22 cellular contexts compared by ENCODE assay signal in genomic region chr12:113088037-113088436, GRCh38. TPM values are rescaled to one million over a fixed set of nuclear protein-coding genes. Genes with fewer than 3 reads are reported as not detected.
DNase-seq lines count a peak whose midpoint lies in the region; ATAC-seq, FAIRE-seq and TF ChIP-seq lines count a peak whose summit lies in the region.
"Had no signal": no experiment of that assay in that cellular context is flagged by ENCODE, and none has a peak within 500 bp of the region (broad histone marks: within the 10 kb centered on the region; RNA-seq: fewer than 3 reads in every experiment).

No MANE protein-coding gene starts in this region.

- H2AFZ ChIP-seq in Karpas-422 (ENCODE audit: low read length) (no peak overlapping the region), GM12878 (ENCODE audit: control insufficient read depth, low read depth, low read length) (no peak overlapping the region), neural progenitor cell (replicated peaks) (no peak overlapping the region)

- no peaks in the 10 kb centered on the region for H3K9me3 ChIP-seq in Karpas-422 (ENCODE audit: low read length)
- H3K9me3 ChIP-seq in GM12878 (replicated peaks; ENCODE audit: control insufficient read depth, insufficient read depth, low read length): no peaks in the 10 kb centered on the region; the same call in 2 of the 3 replicates
- no peaks in the 10 kb centered on the region for H3K9me3 ChIP-seq in neural progenitor cell (ENCODE audit: low read depth)
- H3K9me3 ChIP-seq in upper lobe of right lung: no peaks in the 10 kb centered on the region
- no peaks in the 10 kb centered on the region for H3K9me3 ChIP-seq in endodermal cell (ENCODE audit: control insufficient read depth, low read length)
- no peaks in the 10 kb centered on the region for H3K9me3 ChIP-seq in Caco-2
- H3K9me3 ChIP-seq: esophagus squamous epithelium, right atrium auricular region, tibial artery had no signal

- POLR2A ChIA-PET in activated CD4-positive, alpha-beta T cell treated with anti-CD3 and anti-CD28 coated beads for 36 hours (lab: Charles Lee): no interaction called here
- POLR2A ChIA-PET in GM12878 (lab: Charles Lee) (interaction anchor here (1.0 to 3.9 kb wide), 5 partner anchors 13 to 27 kb away, joined by 3 to 41 read pairs (median 7); no protein-coding TSS in a partner anchor), Caco-2 (lab: Charles Lee) (no interaction called here)

- SMC1A ChIA-PET in GM12878 (lab: Charles Lee; ENCODE audit: uncharacterized antibody, unreplicated experiment): interaction anchor here (1.1 to 16.1 kb wide), 4 partner anchors 11 to 32 kb away, joined by 3 to 416 read pairs (median 10); partner anchors contain the start of gene DTX1

- H3K4me2 ChIP-seq in Karpas-422 (ENCODE audit: low read depth, low read length, poor library complexity, severe bottlenecking) (no peak overlapping the region), GM12878 (ENCODE audit: control insufficient read depth, insufficient read depth) (no peak overlapping the region), neural progenitor cell (no peak overlapping the region)

- H3F3A ChIP-seq in neural progenitor cell (ENCODE audit: low read depth): no peaks in the 10 kb centered on the region

- H3K4me1 Mint-ChIP-seq in activated CD4-positive, alpha-beta T cell treated with anti-CD3 and anti-CD28 coated beads for 36 hours: peaks cover 81% of the 10 kb centered on the region
- peaks cover 18% of the 10 kb centered on the region for H3K4me1 Mint-ChIP-seq in neural progenitor cell
- H3K4me1 Mint-ChIP-seq in endodermal cell: peaks cover 10% of the 10 kb centered on the region
- H3K4me1 Mint-ChIP-seq in Caco-2 (ENCODE audit: low read depth, unreplicated experiment): peaks cover 12% of the 10 kb centered on the region

- peak; percentile 16 for DNase-seq in activated CD4-positive, alpha-beta T cell treated with anti-CD3 and anti-CD28 coated beads for 36 hours
- no peak for DNase-seq in activated CD4-positive, alpha-beta T cell treated with anti-CD3 and anti-CD28 coated beads for 4 hours
- peak; percentile 43 for DNase-seq in Karpas-422
- DNase-seq in GM12878 (ENCODE audit: low read depth, low spot score): no peak
- DNase-seq in neural progenitor cell (ENCODE audit: low spot score): no peak
- no peak for DNase-seq in upper lobe of right lung
- DNase-seq in endodermal cell: no peak
- DNase-seq in Caco-2: no peak
- DNase-seq: activated CD4-positive, CD25-positive, alpha-beta regulatory T cell; activated gamma-delta T cell; AML-193; aorta; central memory CD4-positive, alpha-beta T cell; esophagus squamous epithelium; GOT3; NCI-H1436 treated with DMSO at 0.1 percent for 48 hours; nucleus accumbens; tibial artery had no signal

- 0 out of 2 replicates have a peak overlapping the region, but pooled peaks have one; percentile 56 for H3K9ac ChIP-seq in Karpas-422 (ENCODE audit: low read length)
- no peak overlapping the region for H3K9ac ChIP-seq in GM12878 (ENCODE audit: control insufficient read depth, insufficient read depth, low read length)
- H3K9ac ChIP-seq in neural progenitor cell: no peak overlapping the region
- no peak overlapping the region for H3K9ac ChIP-seq in endodermal cell (ENCODE audit: extremely low read depth, low read length, poor library complexity, severe bottlenecking)

- H3K9me2 ChIP-seq in Karpas-422 (replicated peaks; ENCODE audit: insufficient read depth, low read length): no peaks in the 10 kb centered on the region

- peaks cover 2% of the 10 kb centered on the region for H3K9me3 Mint-ChIP-seq in activated CD4-positive, alpha-beta T cell treated with anti-CD3 and anti-CD28 coated beads for 36 hours (ENCODE audit: low read depth)
- H3K9me3 Mint-ChIP-seq in neural progenitor cell: no peaks in the 10 kb centered on the region
- peaks cover 2% of the 10 kb centered on the region for H3K9me3 Mint-ChIP-seq in endodermal cell
- no peaks in the 10 kb centered on the region for H3K9me3 Mint-ChIP-seq in Caco-2 (ENCODE audit: unreplicated experiment)

- no peak for TF ChIP-seq RAD21 in GM12878 (IDR thresholded peaks at IDR 0.05; ENCODE audit: insufficient read depth, low read depth, low read length)

- H4K20me1 ChIP-seq in Karpas-422 (ENCODE audit: insufficient read depth, low read depth, low read length) (peaks cover 29% of the 10 kb centered on the region), GM12878 (ENCODE audit: control insufficient read depth, insufficient read depth) (no peaks in the 10 kb centered on the region), neural progenitor cell (ENCODE audit: low read depth) (no peaks in the 10 kb centered on the region)

- H3K36me3 ChIP-seq in Karpas-422 (ENCODE audit: insufficient read depth, low read length): peaks cover 76% of the 10 kb centered on the region
- no peaks in the 10 kb centered on the region for H3K36me3 ChIP-seq in GM12878 (ENCODE audit: control insufficient read depth in 2 of 2, insufficient read depth in 2 of 2, low read length in 1 of 2)
- H3K36me3 ChIP-seq in neural progenitor cell: no peaks in the 10 kb centered on the region
- H3K36me3 ChIP-seq in upper lobe of right lung: no peaks in the 10 kb centered on the region
- H3K36me3 ChIP-seq in endodermal cell (ENCODE audit: control insufficient read depth, insufficient read depth, low read length): no peaks in the 10 kb centered on the region
- H3K36me3 ChIP-seq in Caco-2 (ENCODE audit: control insufficient read depth, insufficient read depth, low read length): no peaks in the 10 kb centered on the region
- H3K36me3 ChIP-seq: esophagus squamous epithelium, right atrium auricular region, tibial artery had no signal

- no peak for TF ChIP-seq EP300 in GM12878 (IDR thresholded peaks at IDR 0.05; ENCODE audit: borderline replicate concordance in 1 of 2, control insufficient read depth in 1 of 2, low read depth in 2 of 2, low read length in 2 of 2)

- WGBS in GM12878 (ENCODE audit: insufficient coverage, insufficient replicate concordance, low lambda C conversion rate, missing lambda C conversion rate): 83% methylated on average over 3 of the region's 3 CpGs
- 94 to 98% methylated on average over 3 of the region's 3 CpGs for WGBS in endodermal cell (ENCODE audit: insufficient coverage in 1 of 2, insufficient read length in 1 of 2), 2 experiments

- H3K4me3 ChIP-seq in Karpas-422 (ENCODE audit: low read length): no peak overlapping the region
- no peak overlapping the region for H3K4me3 ChIP-seq in GM12878
- H3K4me3 ChIP-seq in neural progenitor cell: no peak overlapping the region
- no peak overlapping the region for H3K4me3 ChIP-seq in upper lobe of right lung
- no peak overlapping the region for H3K4me3 ChIP-seq in endodermal cell (ENCODE audit: low read length)
- no peak overlapping the region for H3K4me3 ChIP-seq in Caco-2 (ENCODE audit: low read depth, low read length)
- H3K4me3 ChIP-seq: esophagus squamous epithelium, right atrium auricular region, tibial artery had no signal

- peaks cover 77% of the 10 kb centered on the region for H3K4me1 ChIP-seq in Karpas-422 (ENCODE audit: low read length)
- peaks cover 62% of the 10 kb centered on the region for H3K4me1 ChIP-seq in GM12878 (ENCODE audit: control insufficient read depth, insufficient read depth, low read length)
- H3K4me1 ChIP-seq in neural progenitor cell: no peaks in the 10 kb centered on the region
- H3K4me1 ChIP-seq in upper lobe of right lung: peaks cover under 1% of the 10 kb centered on the region
- H3K4me1 ChIP-seq in endodermal cell (ENCODE audit: control insufficient read depth, insufficient read depth, low read length): no peaks in the 10 kb centered on the region
- H3K4me1 ChIP-seq in Caco-2: no peaks in the 10 kb centered on the region

- H3K27me3 Mint-ChIP-seq in activated CD4-positive, alpha-beta T cell treated with anti-CD3 and anti-CD28 coated beads for 36 hours: no peaks in the 10 kb centered on the region
- peaks cover 18% of the 10 kb centered on the region for H3K27me3 Mint-ChIP-seq in neural progenitor cell (ENCODE audit: insufficient read depth, low read depth)
- peaks cover 29% of the 10 kb centered on the region for H3K27me3 Mint-ChIP-seq in endodermal cell (ENCODE audit: insufficient read depth)
- H3K27me3 Mint-ChIP-seq in Caco-2 (ENCODE audit: insufficient read depth, unreplicated experiment): peaks cover 18% of the 10 kb centered on the region

- H3K27ac ChIP-seq in Karpas-422 (ENCODE audit: low read length) (peak overlapping the region; percentile 93), GM12878 (ENCODE audit: control insufficient read depth, insufficient read depth) (0 out of 2 replicates have a peak overlapping the region, but pooled peaks have one; percentile 80), neural progenitor cell (no peak overlapping the region), upper lobe of right lung (no peak overlapping the region), endodermal cell (ENCODE audit: low read depth, low read length) (no peak overlapping the region)
- H3K27ac ChIP-seq: 22Rv1, esophagus squamous epithelium, right atrium auricular region, tibial artery had no signal

- ATAC-seq in activated CD4-positive, alpha-beta T cell treated with anti-CD3 and anti-CD28 coated beads for 36 hours: peak; percentile 17
- ATAC-seq in GM12878 (no peak), upper lobe of right lung (no peak)

- RAD21 ChIA-PET in GM12878 (lab: Charles Lee; ENCODE audit: unreplicated experiment): interaction anchor here (1.2 to 2.7 kb wide), 4 partner anchors 13 to 121 kb away, joined by 3 to 13 read pairs (median 8); no protein-coding TSS in a partner anchor

- TF ChIP-seq CTCF in GM12878 (IDR thresholded peaks at IDR 0.05 in 2 of 3, conservative IDR thresholded peaks at IDR 0.05 in 1 of 3; ENCODE audit: control insufficient read depth in 2 of 3, extremely low read depth in 1 of 3, insufficient read depth in 1 of 3, low read depth in 3 of 3, low read length in 3 of 3) (no peak), neural progenitor cell (IDR thresholded peaks at IDR 0.05) (no peak), upper lobe of right lung (IDR thresholded peaks at IDR 0.05) (no peak), endodermal cell (conservative IDR thresholded peaks at IDR 0.05) (no peak), Caco-2 (IDR thresholded peaks at IDR 0.05; ENCODE audit: insufficient read depth in 1 of 2, low read depth in 1 of 2, low read length in 1 of 2, severe bottlenecking in 1 of 2, unreplicated experiment in 1 of 2) (no peak)

- H3K36me3 Mint-ChIP-seq in activated CD4-positive, alpha-beta T cell treated with anti-CD3 and anti-CD28 coated beads for 36 hours (ENCODE audit: low read depth): peaks cover 8% of the 10 kb centered on the region
- H3K36me3 Mint-ChIP-seq in neural progenitor cell (no peaks in the 10 kb centered on the region), endodermal cell (ENCODE audit: low read depth) (no peaks in the 10 kb centered on the region), Caco-2 (ENCODE audit: insufficient read depth, unreplicated experiment) (no peaks in the 10 kb centered on the region)

- in situ Hi-C loops in GM12878 (cut with MboI): no loop called here

- H3K79me2 ChIP-seq in Karpas-422 (ENCODE audit: low read length) (peaks cover 40% of the 10 kb centered on the region), GM12878 (ENCODE audit: control insufficient read depth, insufficient read depth, low read length) (no peaks in the 10 kb centered on the region), neural progenitor cell (ENCODE audit: low read depth) (no peaks in the 10 kb centered on the region)

- no TSS peak for BruUV-seq in GM12878 (replicated peaks; lab: Mats Ljungman, UMichigan)
- BruUV-seq in Caco-2 (replicated peaks; lab: Mats Ljungman, UMichigan): no TSS peak

- no peak for FAIRE-seq in GM12878 (lab: Jason Lieb, UNC)
- FAIRE-seq: D721Med, GM19239 had no signal

- H3K4me3 Mint-ChIP-seq in activated CD4-positive, alpha-beta T cell treated with anti-CD3 and anti-CD28 coated beads for 36 hours: no peak overlapping the region
- H3K4me3 Mint-ChIP-seq in neural progenitor cell: peak overlapping the region; percentile 49
- no peak overlapping the region for H3K4me3 Mint-ChIP-seq in endodermal cell
- H3K4me3 Mint-ChIP-seq in Caco-2 (ENCODE audit: unreplicated experiment): no peak overlapping the region

- intact Hi-C loops in activated CD4-positive, alpha-beta T cell treated with anti-CD3 and anti-CD28 coated beads for 36 hours (cut with DNase I, micrococcal nuclease): no loop called here
- intact Hi-C loops in GM12878 (cut with micrococcal nuclease; ENCODE audit: unreplicated experiment): no loop called here
- intact Hi-C loops in upper lobe of right lung (cut with DNase I): no loop called here
- intact Hi-C loops in Caco-2 (cut with micrococcal nuclease; ENCODE audit: unreplicated experiment): no loop called here

- CTCF ChIA-PET in activated CD4-positive, alpha-beta T cell treated with anti-CD3 and anti-CD28 coated beads for 36 hours (lab: Charles Lee): interaction anchor here (1.0 to 1.6 kb wide), 2 partner anchors 13 to 19 kb away, joined by 3 to 4 read pairs; no protein-coding TSS in a partner anchor
- CTCF ChIA-PET in GM12878 (lab: Yijun Ruan, JAX) (interaction anchor here (0.6 to 7.0 kb wide), 5 partner anchors 10 to 56 kb away, joined by 4 to 98 read pairs (median 4); no protein-coding TSS in a partner anchor), Caco-2 (lab: Charles Lee) (no interaction called here)

- peak overlapping the region; percentile 89 for H3K27ac Mint-ChIP-seq in activated CD4-positive, alpha-beta T cell treated with anti-CD3 and anti-CD28 coated beads for 36 hours
- H3K27ac Mint-ChIP-seq in neural progenitor cell: peak overlapping the region; percentile 80
- no peak overlapping the region for H3K27ac Mint-ChIP-seq in endodermal cell
- no peak overlapping the region for H3K27ac Mint-ChIP-seq in Caco-2 (ENCODE audit: unreplicated experiment)

- H3K27me3 ChIP-seq in Karpas-422 (ENCODE audit: low read length) (no peaks in the 10 kb centered on the region), GM12878 (replicated peaks in 1 of 2; ENCODE audit: control insufficient read depth in 2 of 2, insufficient read depth in 2 of 2, low read length in 1 of 2) (no peaks in the 10 kb centered on the region), neural progenitor cell (peaks cover 17% of the 10 kb centered on the region), upper lobe of right lung (peaks cover 2% of the 10 kb centered on the region), endodermal cell (ENCODE audit: control insufficient read depth, insufficient read depth, low read length, poor library complexity, severe bottlenecking) (peaks cover 10% of the 10 kb centered on the region), Caco-2 (replicated peaks; ENCODE audit: control insufficient read depth, insufficient read depth, low read length) (no peaks in the 10 kb centered on the region; the same call in 1 of the 2 replicates)
- H3K27me3 ChIP-seq: right atrium auricular region had no signal

- no peak for TF ChIP-seq POLR2A in GM12878 (IDR thresholded peaks at IDR 0.05; ENCODE audit: low read depth, low read length)

RNA-seq across cellular contexts. Expression of gene DTX1, which starts 31.5 kb away (rescaled TPM):
- 10 to 100 TPM; 12.0 to 12.9 TPM for total RNA-seq in activated CD4-positive, alpha-beta T cell treated with anti-CD3 and anti-CD28 coated beads for 36 hours
- 227 and 481 TPM in 2 replicates for total RNA-seq in Karpas-422 (2014; rRNA removed; shearing (Covaris generic); ENCODE audit: low replicate concordance)
- 57.9 and 66.9 TPM in 2 replicates for total RNA-seq in GM12878 (2013; cell fraction: nucleolus; rRNA removed)
- total RNA-seq in GM12878 (2014; rRNA removed) (0.87 and 0.96 TPM in 2 replicates), GM12878 (2014; rRNA removed; fragmentation: Illumina TruSeq; extraction: Trizol) (0.37 and 0.49 TPM in 2 replicates), GM12878 (2021) (2.3 and 2.8 TPM in 2 replicates), neural progenitor cell (ENCODE audit: low replicate concordance) (0.49 and 5.2 TPM in 2 replicates), upper lobe of right lung (5.1 TPM), endodermal cell (1 to 10 TPM; 3.3 to 4.9 TPM), Caco-2 (2022) (not detected in 2 replicates)
- 5.6 TPM for polyA plus RNA-seq in GM12878 (2011; ENCODE audit: low read depth)
- polyA plus RNA-seq in GM12878 (2011; rRNA removed) (0.62 and 0.83 TPM in 2 replicates), GM12878 (2014; fragmentation: Illumina TruSeq; extraction: Trizol) (0.46 and 1.1 TPM in 2 replicates), GM12878 (2014; fragmentation: Nextera tagmentation; extraction: Ambion mirVana) (under 1 TPM; 0.13 to 0.32 TPM), GM12878 (2014; rRNA removed) (1.2 and 1.3 TPM in 2 replicates), GM12878 (2016; fragmentation: Nextera tagmentation; extraction: Ambion mirVana) (under 1 TPM; 0.09 to 0.33 TPM)
- polyA plus RNA-seq in GM12878 (2011; cell fraction: cytosol; rRNA removed): 1.3 and 1.5 TPM in 2 replicates
- polyA plus RNA-seq in GM12878 (2011; cell fraction: nucleus; rRNA removed): 2.7 and 3.1 TPM in 2 replicates
- polyA plus RNA-seq in GM12878 (2012): 10.3 and 12.9 TPM in 2 replicates
- polyA minus RNA-seq in GM12878 (2011; rRNA and poly(A)+ RNA removed): 0.88 and 1.3 TPM in 2 replicates
- 0.52 and 1.1 TPM in 2 replicates for polyA minus RNA-seq in GM12878 (2011; cell fraction: cytosol; rRNA and poly(A)+ RNA removed)
- 1.1 TPM in 2 replicates for polyA minus RNA-seq in GM12878 (2011; cell fraction: nucleus; rRNA and poly(A)+ RNA removed)
- 12.4 TPM for polyA plus RNA-seq in endodermal cell (2013, experiment 1 of 2)
- polyA plus RNA-seq in endodermal cell (2013, experiment 2 of 2): 8.3 TPM

RNA-seq across cellular contexts. Expression of gene RASAL1, which starts 47.5 kb away (rescaled TPM):
- total RNA-seq in activated CD4-positive, alpha-beta T cell treated with anti-CD3 and anti-CD28 coated beads for 36 hours: 10 to 100 TPM in 1 of 2 experiments, 1 to 10 TPM in 1; 9.0 to 10.6 TPM
- total RNA-seq in Karpas-422 (2014; rRNA removed; shearing (Covaris generic); ENCODE audit: low replicate concordance): 3.3 and 3.4 TPM in 2 replicates
- total RNA-seq in GM12878 (2013; cell fraction: nucleolus; rRNA removed): 6.7 and 11.6 TPM in 2 replicates
- total RNA-seq in GM12878 (2014; rRNA removed): 1.0 TPM in 1 of 2 replicates, not detected in the other
- total RNA-seq in GM12878 (2014; rRNA removed; fragmentation: Illumina TruSeq; extraction: Trizol): not detected in 2 replicates
- not detected in 2 replicates for total RNA-seq in GM12878 (2021)
- 0.13 TPM for polyA plus RNA-seq in GM12878 (2011; ENCODE audit: low read depth)
- 0.53 and 0.79 TPM in 2 replicates for polyA plus RNA-seq in GM12878 (2011; rRNA removed)
- 0.84 and 0.88 TPM in 2 replicates for polyA plus RNA-seq in GM12878 (2011; cell fraction: cytosol; rRNA removed)
- polyA plus RNA-seq in GM12878 (2011; cell fraction: nucleus; rRNA removed): 1.8 and 3.5 TPM in 2 replicates
- 0.24 and 0.31 TPM in 2 replicates for polyA plus RNA-seq in GM12878 (2012)
- not detected in 2 replicates for polyA plus RNA-seq in GM12878 (2014; fragmentation: Illumina TruSeq; extraction: Trizol)
- polyA plus RNA-seq in GM12878 (2014; fragmentation: Nextera tagmentation; extraction: Ambion mirVana): not detected
- polyA plus RNA-seq in GM12878 (2014; rRNA removed): 0.04 TPM in 1 of 2 replicates, not detected in the other
- under 1 TPM; 0.12 to 0.25 TPM for polyA plus RNA-seq in GM12878 (2016; fragmentation: Nextera tagmentation; extraction: Ambion mirVana)
- 0.22 and 1.2 TPM in 2 replicates for polyA minus RNA-seq in GM12878 (2011; rRNA and poly(A)+ RNA removed)
- polyA minus RNA-seq in GM12878 (2011; cell fraction: cytosol; rRNA and poly(A)+ RNA removed): 0.42 TPM in 1 of 2 replicates, not detected in the other
- 0.48 and 1.1 TPM in 2 replicates for polyA minus RNA-seq in GM12878 (2011; cell fraction: nucleus; rRNA and poly(A)+ RNA removed)
- 0.50 and 1.4 TPM in 2 replicates for total RNA-seq in neural progenitor cell (ENCODE audit: low replicate concordance)
- total RNA-seq in upper lobe of right lung: 0.26 TPM
- 1 to 10 TPM in 1 of 2 donors, under 1 TPM in 1; 0.77 to 1.4 TPM for total RNA-seq in endodermal cell
- 0.50 TPM for polyA plus RNA-seq in endodermal cell (2013, experiment 1 of 2)
- polyA plus RNA-seq in endodermal cell (2013, experiment 2 of 2): 0.25 TPM
- not detected in 2 replicates for total RNA-seq in Caco-2 (2022)
- total RNA-seq: aorta, right atrium auricular region had no signal
- polyA plus RNA-seq: aorta had no signal

Comparison
In these comparisons a context has a peak if more than half of its experiments do, and no peak if none do; other contexts are left out.
1. DNase-seq: peak in activated CD4-positive, alpha-beta T cell treated with anti-CD3 and anti-CD28 coated beads for 36 hours (single experiment) and Karpas-422 (single experiment); none in activated CD4-positive, alpha-beta T cell treated with anti-CD3 and anti-CD28 coated beads for 4 hours (0 of 2), GM12878 (single experiment), neural progenitor cell (single experiment), upper lobe of right lung (single experiment), endodermal cell (single experiment) and Caco-2 (0 of 2).
2. H3K27ac Mint-ChIP-seq: peak in activated CD4-positive, alpha-beta T cell treated with anti-CD3 and anti-CD28 coated beads for 36 hours (single experiment) and neural progenitor cell (single experiment); none in endodermal cell (single experiment) and Caco-2 (single experiment).
3. H3K27ac ChIP-seq: peak in Karpas-422 (single experiment) and GM12878 (single experiment); none in neural progenitor cell (single experiment), upper lobe of right lung (single experiment) and endodermal cell (single experiment).